ENCODE assay signal across 15 cellular contexts in genomic region chr10:95485445-95485844, GRCh38.
DNase-seq lines count a peak whose midpoint lies in the region; ATAC-seq and TF ChIP-seq lines count a peak whose summit lies in the region.
"Had no signal": no experiment of that assay in that cellular context is flagged by ENCODE, and none has a peak within 500 bp of the region (broad histone marks: within the 10 kb centered on the region; RNA-seq: fewer than 3 reads in every experiment).

No MANE protein-coding gene starts in this region.

- peak; percentile 82 for ATAC-seq in activated T-helper 17 cell treated with anti-CD3 and anti-CD28 coated beads, Interleukin-2, amount 50 U/mL, for 72 hours (replicated peaks)
- ATAC-seq in HG03378 (IDR thresholded peaks at IDR 0.05; ENCODE audit: unreplicated experiment) (no peak), HG02973 (IDR thresholded peaks at IDR 0.05; ENCODE audit: unreplicated experiment) (no peak), upper lobe of left lung (ENCODE audit: low FRiP score in 2 of 2) (no peak)

- H3K27me3 Mint-ChIP-seq in activated naive CD4-positive, alpha-beta T cell treated with anti-CD3 and anti-CD28 coated beads, Interleukin-2, amount 50 U/mL, for 24 hours, result no peaks in the 10 kb centered on the region
- H3K27me3 Mint-ChIP-seq in activated naive CD4-positive, alpha-beta T cell treated with anti-CD3 and anti-CD28 coated beads for 36 hours (ENCODE audit: low read depth), result no peaks in the 10 kb centered on the region
- H3K27me3 Mint-ChIP-seq in activated T-helper 17 cell treated with anti-CD3 and anti-CD28 coated beads, Interleukin-2, amount 50 U/mL, for 72 hours, result no peaks in the 10 kb centered on the region

- peaks cover 4% of the 10 kb centered on the region for H3K4me1 Mint-ChIP-seq in activated naive CD4-positive, alpha-beta T cell treated with anti-CD3 and anti-CD28 coated beads, Interleukin-2, amount 50 U/mL, for 24 hours
- peaks cover 2% of the 10 kb centered on the region for H3K4me1 Mint-ChIP-seq in activated naive CD4-positive, alpha-beta T cell treated with anti-CD3 and anti-CD28 coated beads for 36 hours (ENCODE audit: low read depth)
- peaks cover 4% of the 10 kb centered on the region for H3K4me1 Mint-ChIP-seq in activated T-helper 17 cell treated with anti-CD3 and anti-CD28 coated beads, Interleukin-2, amount 50 U/mL, for 72 hours
- H3K4me1 Mint-ChIP-seq: activated B cell treated with CpG ODN at 0.5 μM for 24 hours had no signal

- CTCF ChIA-PET in activated naive CD4-positive, alpha-beta T cell treated with anti-CD3 and anti-CD28 coated beads for 36 hours (lab: Charles Lee), result no interaction called here

- H3K4me3 ChIP-seq in upper lobe of left lung, result no peak overlapping the region
- H3K4me3 ChIP-seq: SK-N-MC, vagina had no signal

- H3K36me3 ChIP-seq in upper lobe of left lung, result peaks cover 0 to 7% (median 0%) of the 10 kb centered on the region in 4 donors
- H3K36me3 ChIP-seq: vagina had no signal

- 81% methylated on average over 3 of the region's 3 CpGs for WGBS in upper lobe of left lung, 2 donors

- no peak for DNase-seq in activated naive CD4-positive, alpha-beta T cell treated with anti-CD3 and anti-CD28 coated beads for 36 hours
- DNase-seq in iris pigment epithelial cell (ENCODE audit: low read depth) (peak; percentile 24), upper lobe of left lung (no peak)
- DNase-seq: activated B cell treated with CpG ODN at 0.5 μM for 24 hours; activated effector memory CD4-positive, alpha-beta T cell treated with Interleukin-2 at 50 U/mL for 16 hours; AML-193; DMS79 treated with DMSO at 0.1 percent for 48 hours; NCI-H2081 had no signal

- H3K36me3 Mint-ChIP-seq in activated naive CD4-positive, alpha-beta T cell treated with anti-CD3 and anti-CD28 coated beads, Interleukin-2, amount 50 U/mL, for 24 hours, result no peaks in the 10 kb centered on the region
- no peaks in the 10 kb centered on the region for H3K36me3 Mint-ChIP-seq in activated naive CD4-positive, alpha-beta T cell treated with anti-CD3 and anti-CD28 coated beads for 36 hours (ENCODE audit: low read depth)
- H3K36me3 Mint-ChIP-seq in activated T-helper 17 cell treated with anti-CD3 and anti-CD28 coated beads, Interleukin-2, amount 50 U/mL, for 72 hours (ENCODE audit: low read depth), result no peaks in the 10 kb centered on the region

- H3K4me3 Mint-ChIP-seq in activated naive CD4-positive, alpha-beta T cell treated with anti-CD3 and anti-CD28 coated beads, Interleukin-2, amount 50 U/mL, for 24 hours, result no peak overlapping the region
- H3K4me3 Mint-ChIP-seq in activated naive CD4-positive, alpha-beta T cell treated with anti-CD3 and anti-CD28 coated beads for 36 hours, result no peak overlapping the region
- H3K4me3 Mint-ChIP-seq in activated T-helper 17 cell treated with anti-CD3 and anti-CD28 coated beads, Interleukin-2, amount 50 U/mL, for 72 hours, result peak overlapping the region; percentile 49
- H3K4me3 Mint-ChIP-seq: activated B cell treated with CpG ODN at 0.5 μM for 24 hours had no signal

- no peak for TF ChIP-seq EP300 in upper lobe of left lung (IDR thresholded peaks at IDR 0.05)

- intact Hi-C loops in activated naive CD4-positive, alpha-beta T cell treated with anti-CD3 and anti-CD28 coated beads for 36 hours (cut with micrococcal nuclease), result no loop called here

- H3K9me3 ChIP-seq in upper lobe of left lung, result no peaks in the 10 kb centered on the region
- H3K9me3 ChIP-seq: vagina had no signal

- H3K27ac ChIP-seq in temporal lobe (ENCODE audit: low read depth, low read length) (peak overlapping the region; percentile 1), upper lobe of left lung (no peak overlapping the region)
- H3K27ac ChIP-seq: SK-N-MC, vagina had no signal

- TF ChIP-seq POLR2A in upper lobe of left lung (IDR thresholded peaks at IDR 0.05), result no peak

- peak overlapping the region; percentile 0 for H3K27ac Mint-ChIP-seq in activated naive CD4-positive, alpha-beta T cell treated with anti-CD3 and anti-CD28 coated beads, Interleukin-2, amount 50 U/mL, for 24 hours
- no peak overlapping the region for H3K27ac Mint-ChIP-seq in activated naive CD4-positive, alpha-beta T cell treated with anti-CD3 and anti-CD28 coated beads for 36 hours
- H3K27ac Mint-ChIP-seq in activated T-helper 17 cell treated with anti-CD3 and anti-CD28 coated beads, Interleukin-2, amount 50 U/mL, for 72 hours, result peak overlapping the region; percentile 76
- H3K27ac Mint-ChIP-seq: activated B cell treated with CpG ODN at 0.5 μM for 24 hours had no signal

- H3K27me3 ChIP-seq in upper lobe of left lung, result no peaks in the 10 kb centered on the region
- H3K27me3 ChIP-seq: vagina had no signal

- TF ChIP-seq CTCF in upper lobe of left lung (IDR thresholded peaks at IDR 0.05), result no peak

- peaks cover 14 to 26% (median 16%) of the 10 kb centered on the region in 4 donors for H3K4me1 ChIP-seq in upper lobe of left lung

- H3K9me3 Mint-ChIP-seq in activated naive CD4-positive, alpha-beta T cell treated with anti-CD3 and anti-CD28 coated beads, Interleukin-2, amount 50 U/mL, for 24 hours, result no peaks in the 10 kb centered on the region
- H3K9me3 Mint-ChIP-seq in activated naive CD4-positive, alpha-beta T cell treated with anti-CD3 and anti-CD28 coated beads for 36 hours, result no peaks in the 10 kb centered on the region
- no peaks in the 10 kb centered on the region for H3K9me3 Mint-ChIP-seq in activated T-helper 17 cell treated with anti-CD3 and anti-CD28 coated beads, Interleukin-2, amount 50 U/mL, for 72 hours
- H3K9me3 Mint-ChIP-seq: activated B cell treated with CpG ODN at 0.5 μM for 24 hours had no signal
